Comparison of ENCODE assay signal across 1 cellular context in the genomic region with DNA sequence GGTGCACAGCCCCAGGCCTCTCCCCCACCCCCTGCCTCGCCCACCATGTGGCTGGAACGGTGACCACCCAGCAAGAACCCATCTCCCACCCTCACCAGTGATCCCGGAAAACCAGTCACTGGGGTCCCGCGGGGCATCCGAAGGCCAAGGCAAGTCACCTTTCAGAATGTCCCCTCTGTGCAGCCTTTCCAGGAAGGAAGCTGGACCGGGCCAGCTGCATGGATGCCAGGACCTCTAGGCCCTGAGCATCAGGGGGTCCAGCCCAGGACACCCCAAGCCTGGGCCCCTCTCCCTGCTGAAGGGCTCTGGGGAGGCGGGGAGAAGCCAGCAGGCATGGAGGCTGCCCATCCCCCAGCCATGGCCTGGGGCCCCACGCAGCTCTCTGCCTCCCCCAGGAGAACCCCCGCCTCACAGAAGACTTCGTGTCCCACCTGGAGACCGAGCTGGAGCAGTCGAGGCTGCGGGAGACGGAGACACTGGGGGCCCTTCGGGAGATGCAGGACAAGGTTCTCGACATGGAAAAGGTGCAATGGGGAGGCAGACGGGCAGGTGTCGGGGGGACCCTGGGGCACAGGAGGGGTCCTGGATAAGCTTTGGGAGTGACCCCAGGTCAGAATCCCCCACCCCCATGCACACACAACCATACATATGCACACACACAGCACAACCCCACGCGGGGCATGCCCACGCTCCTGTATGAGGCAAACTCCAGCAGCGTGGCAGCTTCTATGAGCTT.
TF ChIP-seq lines count a peak whose summit lies in the region.

No MANE protein-coding gene starts in this region.

TF ChIP-seq in GM23338, 12 proteins besides CTCF, POLR2A, EP300 and RAD21 (continued from another document):
- TF ChIP-seq, protein P1, sequence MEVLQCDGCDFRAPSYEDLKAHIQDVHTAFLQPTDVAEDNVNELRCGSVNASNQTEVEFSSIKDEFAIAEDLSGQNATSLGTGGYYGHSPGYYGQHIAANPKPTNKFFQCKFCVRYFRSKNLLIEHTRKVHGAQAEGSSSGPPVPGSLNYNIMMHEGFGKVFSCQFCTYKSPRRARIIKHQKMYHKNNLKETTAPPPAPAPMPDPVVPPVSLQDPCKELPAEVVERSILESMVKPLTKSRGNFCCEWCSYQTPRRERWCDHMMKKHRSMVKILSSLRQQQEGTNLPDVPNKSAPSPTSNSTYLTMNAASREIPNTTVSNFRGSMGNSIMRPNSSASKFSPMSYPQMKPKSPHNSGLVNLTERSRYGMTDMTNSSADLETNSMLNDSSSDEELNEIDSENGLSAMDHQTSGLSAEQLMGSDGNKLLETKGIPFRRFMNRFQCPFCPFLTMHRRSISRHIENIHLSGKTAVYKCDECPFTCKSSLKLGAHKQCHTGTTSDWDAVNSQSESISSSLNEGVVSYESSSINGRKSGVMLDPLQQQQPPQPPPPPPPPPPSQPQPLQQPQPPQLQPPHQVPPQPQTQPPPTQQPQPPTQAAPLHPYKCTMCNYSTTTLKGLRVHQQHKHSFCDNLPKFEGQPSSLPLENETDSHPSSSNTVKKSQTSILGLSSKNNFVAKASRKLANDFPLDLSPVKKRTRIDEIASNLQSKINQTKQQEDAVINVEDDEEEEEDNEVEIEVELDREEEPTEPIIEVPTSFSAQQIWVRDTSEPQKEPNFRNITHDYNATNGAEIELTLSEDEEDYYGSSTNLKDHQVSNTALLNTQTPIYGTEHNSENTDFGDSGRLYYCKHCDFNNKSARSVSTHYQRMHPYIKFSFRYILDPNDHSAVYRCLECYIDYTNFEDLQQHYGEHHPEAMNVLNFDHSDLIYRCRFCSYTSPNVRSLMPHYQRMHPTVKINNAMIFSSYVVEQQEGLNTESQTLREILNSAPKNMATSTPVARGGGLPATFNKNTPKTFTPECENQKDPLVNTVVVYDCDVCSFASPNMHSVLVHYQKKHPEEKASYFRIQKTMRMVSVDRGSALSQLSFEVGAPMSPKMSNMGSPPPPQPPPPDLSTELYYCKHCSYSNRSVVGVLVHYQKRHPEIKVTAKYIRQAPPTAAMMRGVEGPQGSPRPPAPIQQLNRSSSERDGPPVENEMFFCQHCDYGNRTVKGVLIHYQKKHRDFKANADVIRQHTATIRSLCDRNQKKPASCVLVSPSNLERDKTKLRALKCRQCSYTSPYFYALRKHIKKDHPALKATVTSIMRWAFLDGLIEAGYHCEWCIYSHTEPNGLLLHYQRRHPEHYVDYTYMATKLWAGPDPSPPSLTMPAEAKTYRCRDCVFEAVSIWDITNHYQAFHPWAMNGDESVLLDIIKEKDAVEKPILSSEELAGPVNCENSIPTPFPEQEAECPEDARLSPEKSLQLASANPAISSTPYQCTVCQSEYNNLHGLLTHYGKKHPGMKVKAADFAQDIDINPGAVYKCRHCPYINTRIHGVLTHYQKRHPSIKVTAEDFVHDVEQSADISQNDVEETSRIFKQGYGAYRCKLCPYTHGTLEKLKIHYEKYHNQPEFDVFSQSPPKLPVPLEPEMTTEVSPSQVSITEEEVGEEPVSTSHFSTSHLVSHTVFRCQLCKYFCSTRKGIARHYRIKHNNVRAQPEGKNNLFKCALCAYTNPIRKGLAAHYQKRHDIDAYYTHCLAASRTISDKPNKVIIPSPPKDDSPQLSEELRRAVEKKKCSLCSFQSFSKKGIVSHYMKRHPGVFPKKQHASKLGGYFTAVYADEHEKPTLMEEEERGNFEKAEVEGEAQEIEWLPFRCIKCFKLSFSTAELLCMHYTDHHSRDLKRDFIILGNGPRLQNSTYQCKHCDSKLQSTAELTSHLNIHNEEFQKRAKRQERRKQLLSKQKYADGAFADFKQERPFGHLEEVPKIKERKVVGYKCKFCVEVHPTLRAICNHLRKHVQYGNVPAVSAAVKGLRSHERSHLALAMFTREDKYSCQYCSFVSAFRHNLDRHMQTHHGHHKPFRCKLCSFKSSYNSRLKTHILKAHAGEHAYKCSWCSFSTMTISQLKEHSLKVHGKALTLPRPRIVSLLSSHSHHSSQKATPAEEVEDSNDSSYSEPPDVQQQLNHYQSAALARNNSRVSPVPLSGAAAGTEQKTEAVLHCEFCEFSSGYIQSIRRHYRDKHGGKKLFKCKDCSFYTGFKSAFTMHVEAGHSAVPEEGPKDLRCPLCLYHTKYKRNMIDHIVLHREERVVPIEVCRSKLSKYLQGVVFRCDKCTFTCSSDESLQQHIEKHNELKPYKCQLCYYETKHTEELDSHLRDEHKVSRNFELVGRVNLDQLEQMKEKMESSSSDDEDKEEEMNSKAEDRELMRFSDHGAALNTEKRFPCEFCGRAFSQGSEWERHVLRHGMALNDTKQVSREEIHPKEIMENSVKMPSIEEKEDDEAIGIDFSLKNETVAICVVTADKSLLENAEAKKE (CRISPR knock-in tag; IDR thresholded peaks at IDR 0.05): no peak
- TF ChIP-seq EZH2 (IDR thresholded peaks at IDR 0.05; ENCODE audit: low read depth, unreplicated experiment) (no peak), CREB1 (CRISPR knock-in tag; IDR thresholded peaks at IDR 0.05; ENCODE audit: low read depth) (no peak), ETS1 (IDR thresholded peaks at IDR 0.05) (no peak), NANOG (IDR thresholded peaks at IDR 0.05; ENCODE audit: borderline replicate concordance) (no peak), STAT1 (IDR thresholded peaks at IDR 0.05; ENCODE audit: unreplicated experiment) (no peak), POLR2AphosphoS5 (IDR thresholded peaks at IDR 0.05; ENCODE audit: low read depth) (no peak)
